Comparison of ENCODE assay signal across 8 cellular contexts in genomic region chr11:58905716-58906547, GRCh38. TPM values are rescaled to one million over a fixed set of nuclear protein-coding genes. Genes with fewer than 3 reads are reported as not detected.
DNase-seq lines count a peak whose midpoint lies in the region; ATAC-seq, FAIRE-seq and TF ChIP-seq lines count a peak whose summit lies in the region.

No MANE protein-coding gene starts in this region.

- no peak overlapping the region for H2BK20ac ChIP-seq in H1 (ENCODE audit: low read length)

- H3K18ac ChIP-seq in H1 (ENCODE audit: extremely low read depth, low read length), result peak overlapping the region; percentile 36; the same call in 1 of the 2 replicates

- no peaks in the 10 kb centered on the region for H4K20me1 ChIP-seq in H1 (replicated peaks in 1 of 2; ENCODE audit: control insufficient read depth in 1 of 2, insufficient read depth in 2 of 2, low read length in 2 of 2)

- no peak overlapping the region for H2BK5ac ChIP-seq in H1 (ENCODE audit: low read depth, low read length)

- H2BK12ac ChIP-seq in H1 (ENCODE audit: low read depth, low read length), result no peak overlapping the region; the same call in 1 of the 2 replicates

- H4K5ac ChIP-seq in H1 (ENCODE audit: insufficient read length, low read depth, low read length), result no peak overlapping the region

- H2BK15ac ChIP-seq in H1 (ENCODE audit: low read length), result no peak overlapping the region

- peak; percentile 16 to 32; a peak in 2 of 4 replicates for TF ChIP-seq RAD21 in H1 (IDR thresholded peaks at IDR 0.05 in 1 of 2, conservative IDR thresholded peaks at IDR 0.05 in 1 of 2; ENCODE audit: low read depth in 2 of 2, low read length in 2 of 2)

- FAIRE-seq in D721Med (lab: Jason Lieb, UNC) (no peak), H1 (lab: Jason Lieb, UNC) (peak; percentile 90)

- H3K79me2 ChIP-seq in H1 (ENCODE audit: control insufficient read depth in 1 of 2, insufficient read depth in 2 of 2, low read length in 2 of 2), result 0 out of 4 replicates have a peak, but pooled peaks cover 0 to 7% of the 10 kb centered on the region in 2 experiments

- H3K14ac ChIP-seq in H1 (ENCODE audit: insufficient read length), result no peak overlapping the region

- TF ChIP-seq POLR2A in H1 (IDR thresholded peaks at IDR 0.05; ENCODE audit: control extremely low read depth in 1 of 2, low read depth in 2 of 2, low read length in 2 of 2), result peak in 1 of 2 experiments; percentile 64; a peak in 1 of 3 replicates

- H2BK120ac ChIP-seq in H1 (replicated peaks; ENCODE audit: low read depth, low read length), result no peak overlapping the region

- POLR2A ChIA-PET in H1 (lab: Charles Lee; ENCODE audit: partially characterized antibody), result interaction anchor here (0.9 to 2.2 kb wide), 8 partner anchors 12 to 252 kb away, joined by 3 to 18 read pairs (median 4); partner anchors contain the start of gene FAM111A

- ATAC-seq in HG03095 (IDR thresholded peaks at IDR 0.05; ENCODE audit: unreplicated experiment) (no peak), GM19324 (IDR thresholded peaks at IDR 0.05; ENCODE audit: low FRiP score, unreplicated experiment) (no peak)

- H4K8ac ChIP-seq in H1 (ENCODE audit: extremely low read depth, insufficient read depth, low read length), result peak overlapping the region; percentile 81; the same call in 1 of the 2 replicates

- H3K9ac ChIP-seq in H1 (replicated peaks in 1 of 4; ENCODE audit: extremely low read depth in 1 of 4, low read depth in 3 of 4, low read length in 3 of 4), result peak overlapping the region in 1 of 4 experiments; percentile 72; a peak in 3 of 7 replicates

- peak; percentile 47 for DNase-seq in D721Med (ENCODE audit: insufficient read length, low spot score)
- peak; percentile 86 for DNase-seq in NCI-H2196 (lab: John Stamatoyannopoulos, UW; ENCODE audit: unreplicated experiment)
- DNase-seq in H1 (ENCODE audit: low read depth in 1 of 2, low spot score in 2 of 2), result peak; percentile 62 to 86
- DNase-seq in lung microvascular endothelial cell (ENCODE audit: low read depth in 2 of 2), result peak; percentile 64 to 66
- no peak for DNase-seq in NCI-H187 (lab: John Stamatoyannopoulos, UW)
- DNase-seq in NCI-H526 treated with DMSO at 0.1 percent for 48 hours (lab: John Stamatoyannopoulos, UW), result no peak

- H2AK5ac ChIP-seq in H1 (ENCODE audit: low read depth, low read length), result no peak overlapping the region

- H3K9me3 ChIP-seq in H1 (ENCODE audit: insufficient read depth in 2 of 2, low read depth in 1 of 2, low read length in 1 of 2), result no peaks in the 10 kb centered on the region

- no peak for TF ChIP-seq EP300 in H1 (IDR thresholded peaks at IDR 0.05; ENCODE audit: borderline replicate concordance in 1 of 2, low read depth in 2 of 2, low read length in 2 of 2)

- H3K27ac ChIP-seq in H1 (ENCODE audit: low read depth, low read length), result no peak overlapping the region

- H2AFZ ChIP-seq in H1 (ENCODE audit: low read length), result peak overlapping the region; percentile 83

- no peak for TF ChIP-seq CTCF in D721Med (IDR thresholded peaks at IDR 0.05; ENCODE audit: insufficient read depth, missing control alignments)
- TF ChIP-seq CTCF in H1 (IDR thresholded peaks at IDR 0.05; ENCODE audit: control extremely low read depth in 1 of 3, insufficient read depth in 1 of 3, low read depth in 1 of 3, low read length in 3 of 3), result peak; percentile 43 to 57 (median 50)

- no peaks in the 10 kb centered on the region for H3K79me1 ChIP-seq in H1 (ENCODE audit: low read depth, low read length)

- H4K91ac ChIP-seq in H1 (replicated peaks; ENCODE audit: insufficient read length, low read length), result no peak overlapping the region

- 12% methylated on average over 24 of the region's 34 CpGs; no CpG with 5 or more reads in 1 of the 2 experiments for WGBS in H1 (ENCODE audit: extremely low coverage in 1 of 2, insufficient coverage in 1 of 2, insufficient read length in 1 of 2, insufficient replicate concordance in 2 of 2, low coverage in 1 of 2, low lambda C conversion rate in 2 of 2, missing lambda C conversion rate in 1 of 2), 2 experiments

- CTCF ChIA-PET in H1 (lab: Charles Lee; ENCODE audit: partially characterized antibody), result interaction anchor here (0.5 to 4.3 kb wide), 25 partner anchors 9 to 627 kb away, joined by 3 to 96 read pairs (median 4); partner anchors contain the start of gene GLYATL1

- H3K36me3 ChIP-seq in H1 (ENCODE audit: control insufficient read depth in 2 of 4, insufficient read depth in 4 of 4, low read length in 3 of 4), result no peaks in the 10 kb centered on the region

- H3K4ac ChIP-seq in H1 (replicated peaks; ENCODE audit: insufficient read length, low read depth, low read length), result no peak overlapping the region

- peaks cover 9% of the 10 kb centered on the region for H3K23me2 ChIP-seq in H1 (ENCODE audit: low read depth, low read length)

- peak overlapping the region; percentile 84 to 86 for H3K4me2 ChIP-seq in H1 (ENCODE audit: insufficient read depth in 1 of 2, low read depth in 2 of 2, low read length in 2 of 2)

- no peak overlapping the region for H3K23ac ChIP-seq in H1 (ENCODE audit: insufficient read length)

- H3K56ac ChIP-seq in H1 (replicated peaks; ENCODE audit: insufficient read length, low read depth, low read length), result peak overlapping the region; percentile 48

- peaks cover 0 to 5% (median 2%) of the 10 kb centered on the region in 4 experiments; a peak in 4 of 7 replicates for H3K4me1 ChIP-seq in H1 (replicated peaks in 1 of 4; ENCODE audit: control insufficient read depth in 3 of 4, insufficient read depth in 4 of 4, low read length in 3 of 4)

- peak overlapping the region; percentile 75 to 93 (median 76) for H3K4me3 ChIP-seq in H1 (ENCODE audit: extremely low read depth in 1 of 4, insufficient read depth in 2 of 4, low read depth in 3 of 4, low read length in 4 of 4)

- H3K27me3 ChIP-seq in H1 (replicated peaks in 1 of 4; ENCODE audit: control insufficient read depth in 3 of 4, extremely low read depth in 1 of 4, insufficient read depth in 3 of 4, low read length in 3 of 4), result peaks cover 4 to 12% (median 10%) of the 10 kb centered on the region in 4 experiments; a peak in 6 of 7 replicates

TF ChIP-seq in H1, 55 proteins besides CTCF, POLR2A, EP300 and RAD21 (continues in another document):
- TF ChIP-seq POU5F1 (IDR thresholded peaks at IDR 0.05; ENCODE audit: low read depth, low read length) (no peak), JUND (IDR thresholded peaks at IDR 0.05; ENCODE audit: low read length) (peak; percentile 70; the same call in 1 of the 2 replicates), TBP (IDR thresholded peaks at IDR 0.05; ENCODE audit: low read depth, low read length) (no peak; the same call in 1 of the 2 replicates), CHD2 (IDR thresholded peaks at IDR 0.05; ENCODE audit: low read length) (peak; percentile 90), CTBP2 (IDR thresholded peaks at IDR 0.05; ENCODE audit: borderline replicate concordance, insufficient read depth, insufficient read length, low read length) (no peak), YY1 (IDR thresholded peaks at IDR 0.05; ENCODE audit: low read depth, low read length) (no peak), EZH2 (IDR thresholded peaks at IDR 0.05; ENCODE audit: low read depth, low read length, severe bottlenecking) (no peak), EGR1 (IDR thresholded peaks at IDR 0.05; ENCODE audit: borderline replicate concordance, low read depth, low read length) (no peak), RXRA (IDR thresholded peaks at IDR 0.05; ENCODE audit: insufficient read depth, low read depth, low read length) (no peak), NANOG (IDR thresholded peaks at IDR 0.05; ENCODE audit: insufficient read depth, low read depth, low read length, poor library complexity, severe bottlenecking) (no peak), CHD1 (IDR thresholded peaks at IDR 0.05; ENCODE audit: low read depth, low read length) (no peak), ZNF274 (IDR thresholded peaks at IDR 0.05; ENCODE audit: borderline replicate concordance, extremely low read depth, low read length) (no peak), NRF1 (IDR thresholded peaks at IDR 0.05; ENCODE audit: low read depth, low read length) (no peak), CEBPB (IDR thresholded peaks at IDR 0.05; ENCODE audit: low read depth, low read length) (no peak), MAX (IDR thresholded peaks at IDR 0.05) (peak; percentile 99), HDAC6 (IDR thresholded peaks at IDR 0.05; ENCODE audit: low read depth, low read length) (no peak)

RNA-seq across cellular contexts. Expression of gene GLYATL1, which starts 33.4 kb away (rescaled TPM):
- 10.7 and 11.5 TPM in 2 replicates for total RNA-seq in H1 (2021; fragmentation: NEBNext Ultra II Directional; extraction: Animal tissue kit (Norgen Biotek cat#: 25700))
- polyA plus RNA-seq in H1 (2011; rRNA removed), result 5.2 and 8.6 TPM in 2 replicates
- polyA plus RNA-seq in H1 (2011; cell fraction: cytosol; rRNA removed), result 12.8 TPM
- 5.0 TPM for polyA plus RNA-seq in H1 (2011; cell fraction: nucleus; rRNA removed)
- 10.5 to 17.3 TPM (median 11.4 TPM) in 4 replicates for polyA plus RNA-seq in H1 (2012, experiment 1 of 2)
- polyA plus RNA-seq in H1 (2012, experiment 2 of 2), result 2.5 TPM
- polyA plus RNA-seq in H1 (2013, experiment 1 of 2), result 7.4 TPM
- 8.1 TPM for polyA plus RNA-seq in H1 (2013, experiment 2 of 2)
- polyA minus RNA-seq in H1 (2011; rRNA and poly(A)+ RNA removed), result 16.0 and 17.7 TPM in 2 replicates
- polyA minus RNA-seq in H1 (2011; cell fraction: cytosol; rRNA and poly(A)+ RNA removed), result 6.9 TPM
- polyA minus RNA-seq in H1 (2011; cell fraction: nucleus; rRNA and poly(A)+ RNA removed), result 13.4 TPM
- not detected in 2 replicates for total RNA-seq in lung microvascular endothelial cell

Comparison
In these comparisons a context has a peak if more than half of its experiments do, and no peak if none do; other contexts are left out.
1. DNase-seq: peak in D721Med (single experiment), NCI-H2196 (single experiment), H1 (2 of 2) and lung microvascular endothelial cell (2 of 2); none in NCI-H187 (0 of 2) and NCI-H526 treated with DMSO at 0.1 percent for 48 hours (single experiment).
2. RNA of gene GLYATL1, which starts 33.4 kb away (total RNA-seq): 10.7 to 11.5 TPM in H1; not detected in lung microvascular endothelial cell; every median in the first group is over 10 times any median in the second.